Comparison of ENCODE assay signal across 11 cellular contexts in genomic region chr10:103676058-103676785, GRCh38.
DNase-seq lines count a peak whose midpoint lies in the region; ATAC-seq and TF ChIP-seq lines count a peak whose summit lies in the region.
"Had no signal": no experiment of that assay in that cellular context is flagged by ENCODE, and none has a peak within 500 bp of the region (broad histone marks: within the 10 kb centered on the region; RNA-seq: fewer than 3 reads in every experiment).

No MANE protein-coding gene starts in this region.

- 71% methylated on average over 7 of the region's 7 CpGs for WGBS in mesenchymal stem cell
- 84% methylated on average over 7 of the region's 7 CpGs for WGBS in thymus

- H3K4me3 ChIP-seq in mesenchymal stem cell (ENCODE audit: insufficient read depth in 1 of 2, low read depth in 1 of 2, low read length in 2 of 2), result peak overlapping the region in 1 of 2 experiments; percentile 76
- no peak overlapping the region for H3K4me3 ChIP-seq in thymus (ENCODE audit: low read length)
- H3K4me3 ChIP-seq in SJCRH30, result no peak overlapping the region
- H3K4me3 ChIP-seq: cardiac muscle cell had no signal

- H2AK5ac ChIP-seq in mesenchymal stem cell (ENCODE audit: low read length, severe bottlenecking), result no peak overlapping the region

- peak overlapping the region in 1 of 2 experiments; percentile 18 for H3K14ac ChIP-seq in mesenchymal stem cell (ENCODE audit: low read length in 2 of 2)

- no peak overlapping the region for H3K4me2 ChIP-seq in mesenchymal stem cell (ENCODE audit: low read length, poor library complexity, severe bottlenecking)

- H3K36me3 ChIP-seq in mesenchymal stem cell (ENCODE audit: control insufficient read depth in 1 of 2, insufficient read depth in 2 of 2, low read depth in 1 of 2, low read length in 2 of 2), result peaks cover 0 to 11% of the 10 kb centered on the region in 2 experiments
- H3K36me3 ChIP-seq in thymus (ENCODE audit: control insufficient read depth, insufficient read depth), result no peaks in the 10 kb centered on the region
- H3K36me3 ChIP-seq in SJCRH30, result no peaks in the 10 kb centered on the region
- H3K36me3 ChIP-seq: cardiac muscle cell had no signal

- H3K4me1 ChIP-seq in mesenchymal stem cell (ENCODE audit: control insufficient read depth, insufficient read depth, low read depth, low read length), result peaks cover 20% of the 10 kb centered on the region
- H3K4me1 ChIP-seq in thymus (ENCODE audit: control insufficient read depth, insufficient read depth, low read length), result no peaks in the 10 kb centered on the region
- H3K4me1 ChIP-seq in SJCRH30, result peaks cover 9% of the 10 kb centered on the region

- POLR2A ChIA-PET in activated CD8-positive, alpha-beta T cell treated with anti-CD3 and anti-CD28 coated beads, Interleukin-2, amount 10 ng/mL, durations not matched to agents 7 days and 5 days (lab: Charles Lee), result interaction anchor here (0.6 kb wide), 1 partner anchor 198 kb away, joined by 3 read pairs; no protein-coding TSS in a partner anchor

- CTCF ChIA-PET in activated CD8-positive, alpha-beta T cell treated with anti-CD3 and anti-CD28 coated beads, Interleukin-2, amount 10 ng/mL, durations not matched to agents 7 days and 5 days (lab: Charles Lee), result interaction anchor here (1.2 to 1.5 kb wide), 2 partner anchors 10 to 16 kb away, joined by 5 to 8 read pairs; no protein-coding TSS in a partner anchor

- no peak overlapping the region for H3K23ac ChIP-seq in mesenchymal stem cell (ENCODE audit: low read length in 2 of 2)

- H2BK12ac ChIP-seq in mesenchymal stem cell (ENCODE audit: low read length in 2 of 2), result peak overlapping the region; percentile 75 to 84

- H3K27me3 ChIP-seq in mesenchymal stem cell (ENCODE audit: control insufficient read depth in 1 of 2, insufficient read depth in 1 of 2, low read length in 2 of 2), result no peaks in the 10 kb centered on the region
- H3K27me3 ChIP-seq in thymus (ENCODE audit: control insufficient read depth, insufficient read depth), result no peaks in the 10 kb centered on the region
- no peaks in the 10 kb centered on the region for H3K27me3 ChIP-seq in SJCRH30
- H3K27me3 ChIP-seq: cardiac muscle cell had no signal

- peak overlapping the region; percentile 33 for H2BK15ac ChIP-seq in mesenchymal stem cell (ENCODE audit: low read depth, poor library complexity, severe bottlenecking)

- no peak for ATAC-seq in activated CD8-positive, alpha-beta T cell treated with anti-CD3 and anti-CD28 coated beads, Interleukin-2, amount 10 ng/mL, durations not matched to agents 7 days and 5 days

- no peak overlapping the region for H2BK120ac ChIP-seq in mesenchymal stem cell (ENCODE audit: low read depth, low read length)

- no peak overlapping the region for H2AFZ ChIP-seq in mesenchymal stem cell (ENCODE audit: low read depth, low read length)

- H3K27ac ChIP-seq in caudate nucleus (ENCODE audit: low read depth, low read length) (peak overlapping the region; percentile 36), mesenchymal stem cell (ENCODE audit: low read length, poor library complexity, severe bottlenecking) (no peak overlapping the region), thymus (ENCODE audit: low read depth) (peak overlapping the region; percentile 77), SJCRH30 (no peak overlapping the region)

- H3K36me3 Mint-ChIP-seq in HFFc6 (ENCODE audit: low read depth), result no peaks in the 10 kb centered on the region
- H3K36me3 Mint-ChIP-seq in activated CD8-positive, alpha-beta T cell treated with anti-CD3 and anti-CD28 coated beads, Interleukin-2, amount 10 ng/mL, durations not matched to agents 7 days and 5 days (ENCODE audit: low read depth), result no peaks in the 10 kb centered on the region

- H3K27ac Mint-ChIP-seq in HFFc6, result peak overlapping the region; percentile 99
- H3K27ac Mint-ChIP-seq in activated CD8-positive, alpha-beta T cell treated with anti-CD3 and anti-CD28 coated beads, Interleukin-2, amount 10 ng/mL, durations not matched to agents 7 days and 5 days, result no peak overlapping the region

- H3K18ac ChIP-seq in mesenchymal stem cell (ENCODE audit: low read depth in 1 of 2, low read length in 2 of 2), result peak overlapping the region; percentile 16 to 54

- H3K9me3 Mint-ChIP-seq in HFFc6, result no peaks in the 10 kb centered on the region
- H3K9me3 Mint-ChIP-seq in activated CD8-positive, alpha-beta T cell treated with anti-CD3 and anti-CD28 coated beads, Interleukin-2, amount 10 ng/mL, durations not matched to agents 7 days and 5 days (ENCODE audit: insufficient read depth), result no peaks in the 10 kb centered on the region

- H3K9me3 ChIP-seq in mesenchymal stem cell (ENCODE audit: control insufficient read depth, low read length), result no peaks in the 10 kb centered on the region
- H3K9me3 ChIP-seq in thymus (ENCODE audit: control insufficient read depth), result no peaks in the 10 kb centered on the region
- no peaks in the 10 kb centered on the region for H3K9me3 ChIP-seq in SJCRH30 (replicated peaks)

- peak overlapping the region; percentile 93 for H3K9ac ChIP-seq in mesenchymal stem cell (ENCODE audit: low read length)

- no peaks in the 10 kb centered on the region for H3K79me1 ChIP-seq in mesenchymal stem cell (replicated peaks; ENCODE audit: low read length, poor library complexity, severe bottlenecking)

- DNase-seq in HFFc6, result no peak
- no peak for DNase-seq in caudate nucleus (lab: John Stamatoyannopoulos, UW)
- no peak for DNase-seq in mesenchymal stem cell
- DNase-seq in OCI-M2 (lab: John Stamatoyannopoulos, UW; ENCODE audit: unreplicated experiment), result no peak
- DNase-seq in GDM1 (lab: John Stamatoyannopoulos, UW), result no peak
- DNase-seq in activated CD8-positive, alpha-beta T cell treated with anti-CD3 and anti-CD28 coated beads, Interleukin-2, amount 10 ng/mL, durations not matched to agents 7 days and 5 days, result no peak
- no peak for DNase-seq in SJCRH30
- DNase-seq: kidney; stimulated activated CD4-positive, alpha-beta T cell treated with anti-CD3 and anti-CD28 coated beads, Interleukin-4, amount 100 ng/mL, for 4 hours had no signal

- H3K4me1 Mint-ChIP-seq in HFFc6 (ENCODE audit: low read depth), result peaks cover 69% of the 10 kb centered on the region
- H3K4me1 Mint-ChIP-seq in activated CD8-positive, alpha-beta T cell treated with anti-CD3 and anti-CD28 coated beads, Interleukin-2, amount 10 ng/mL, durations not matched to agents 7 days and 5 days (ENCODE audit: low read depth), result peaks cover 13% of the 10 kb centered on the region

- H4K91ac ChIP-seq in mesenchymal stem cell (ENCODE audit: low read length), result peak overlapping the region; percentile 67

- peak overlapping the region; percentile 91 for H3K4me3 Mint-ChIP-seq in HFFc6
- no peak overlapping the region for H3K4me3 Mint-ChIP-seq in activated CD8-positive, alpha-beta T cell treated with anti-CD3 and anti-CD28 coated beads, Interleukin-2, amount 10 ng/mL, durations not matched to agents 7 days and 5 days

- H2BK5ac ChIP-seq in mesenchymal stem cell (ENCODE audit: low read depth, low read length, poor library complexity, severe bottlenecking), result no peak overlapping the region

- peak overlapping the region; percentile 47 for H4K8ac ChIP-seq in mesenchymal stem cell (ENCODE audit: low read length)

- no peak for TF ChIP-seq CTCF in HFFc6 (IDR thresholded peaks at IDR 0.05)

- peaks cover 2% of the 10 kb centered on the region for H3K27me3 Mint-ChIP-seq in HFFc6 (ENCODE audit: insufficient read depth)
- no peaks in the 10 kb centered on the region for H3K27me3 Mint-ChIP-seq in activated CD8-positive, alpha-beta T cell treated with anti-CD3 and anti-CD28 coated beads, Interleukin-2, amount 10 ng/mL, durations not matched to agents 7 days and 5 days (ENCODE audit: low read depth)

- peak overlapping the region; percentile 32 to 64 for H3K4ac ChIP-seq in mesenchymal stem cell (ENCODE audit: low read depth in 1 of 2, low read length in 2 of 2)

Comparison
In these comparisons a context has a peak if more than half of its experiments do, and no peak if none do; other contexts are left out.
1. H3K27ac ChIP-seq: peak in caudate nucleus (single experiment) and thymus (single experiment); none in mesenchymal stem cell (single experiment) and SJCRH30 (single experiment).